ENCODE assay signal across 21 cellular contexts in genomic region chr14:21201732-21202462, GRCh38. TPM values are rescaled to one million over a fixed set of nuclear protein-coding genes. Genes with fewer than 3 reads are reported as not detected.
DNase-seq lines count a peak whose midpoint lies in the region; ATAC-seq and TF ChIP-seq lines count a peak whose summit lies in the region.
"Had no signal": no experiment of that assay in that cellular context is flagged by ENCODE, and none has a peak within 500 bp of the region (broad histone marks: within the 10 kb centered on the region; RNA-seq: fewer than 3 reads in every experiment).

No MANE protein-coding gene starts in this region.

- intact Hi-C loops in CD4-positive, alpha-beta memory T cell (cut with micrococcal nuclease), result loop anchor here (2.0 kb wide), 1 partner anchor 15 kb away; no protein-coding TSS in a partner anchor

- peaks cover 7 to 18% of the 10 kb centered on the region in 2 donors for H3K36me3 Mint-ChIP-seq in CD4-positive, alpha-beta memory T cell
- H3K36me3 Mint-ChIP-seq in WTC11, result peaks cover 3% of the 10 kb centered on the region; the same call in 1 of the 2 replicates
- peaks cover 0 to 6% (median 2%) of the 10 kb centered on the region in 3 donors for H3K36me3 Mint-ChIP-seq in immature natural killer cell

- DNase-seq in AG10803 (ENCODE audit: low read depth) (peak; percentile 29), WTC11 (ENCODE audit: low spot score) (no peak), immature natural killer cell (no peak), mesenteric fat pad (ENCODE audit: low spot score) (no peak), LoVo (ENCODE audit: low spot score) (no peak), iPS-NIHi7 (ENCODE audit: extremely low spot score) (no peak)
- DNase-seq in CD4-positive, alpha-beta memory T cell, result no peak
- DNase-seq: activated CD8-positive, alpha-beta memory T cell treated with anti-CD3 and anti-CD28 coated beads, Interleukin-2, amount 50 U/mL, for 4 hours; activated gamma-delta T cell treated with Interleukin-2 at 50 U/mL for 16 hours; colonic mucosa; DND-41; midbrain; NCI-H2171; NCI-H774; Right ventricle myocardium superior; stimulated activated CD4-positive, alpha-beta T cell treated with anti-CD3 and anti-CD28 coated beads, Interleukin-4, amount 100 ng/mL, for 1 hour; SW 1271 had no signal

- no peak overlapping the region for H3K4me3 ChIP-seq in AG10803 (ENCODE audit: low read length)
- H3K4me3 ChIP-seq in CD4-positive, alpha-beta memory T cell (ENCODE audit: low read length in 2 of 2), result no peak overlapping the region
- H3K4me3 ChIP-seq: colonic mucosa, smooth muscle cell had no signal

- H3K4me1 Mint-ChIP-seq in CD4-positive, alpha-beta memory T cell, result peaks cover 10 to 25% (median 20%) of the 10 kb centered on the region in 4 donors
- H3K4me1 Mint-ChIP-seq in WTC11, result peaks cover 33% of the 10 kb centered on the region
- H3K4me1 Mint-ChIP-seq in immature natural killer cell, result peaks cover 12 to 45% of the 10 kb centered on the region in 2 donors

- no peaks in the 10 kb centered on the region for H3K27me3 ChIP-seq in CD4-positive, alpha-beta memory T cell (ENCODE audit: insufficient read depth, low read length)
- H3K27me3 ChIP-seq: colonic mucosa had no signal

- POLR2A ChIA-PET in CD4-positive, alpha-beta memory T cell (lab: Charles Lee; ENCODE audit: partially characterized antibody), result interaction anchor here (0.7 to 0.9 kb wide), 2 partner anchors 14 to 22 kb away, joined by 3 to 4 read pairs; no protein-coding TSS in a partner anchor
- POLR2A ChIA-PET in WTC11 (lab: Charles Lee), result no interaction called here

- peak; percentile 3; the same call in 1 of the 2 replicates for ATAC-seq in WTC11
- ATAC-seq in HG03469 (IDR thresholded peaks at IDR 0.05; ENCODE audit: unreplicated experiment), result no peak

- no peaks in the 10 kb centered on the region for H3K4me1 ChIP-seq in CD4-positive, alpha-beta memory T cell (ENCODE audit: insufficient read depth, low read length)
- H3K4me1 ChIP-seq: colonic mucosa had no signal

- no peak overlapping the region for H3K4me3 Mint-ChIP-seq in CD4-positive, alpha-beta memory T cell
- H3K4me3 Mint-ChIP-seq in WTC11, result no peak overlapping the region
- no peak overlapping the region for H3K4me3 Mint-ChIP-seq in immature natural killer cell

- TF ChIP-seq CTCF in AG10803 (conservative IDR thresholded peaks at IDR 0.05; ENCODE audit: low read length), result no peak
- TF ChIP-seq CTCF in WTC11 (IDR thresholded peaks at IDR 0.05), result no peak

- CTCF ChIA-PET in CD4-positive, alpha-beta memory T cell (lab: Charles Lee; ENCODE audit: partially characterized antibody), result interaction anchor here (0.6 to 1.7 kb wide), 3 partner anchors 12 to 65 kb away, joined by 3 to 4 read pairs (median 3); no protein-coding TSS in a partner anchor
- CTCF ChIA-PET in WTC11 (lab: Charles Lee), result interaction anchor here (0.6 kb wide), 1 partner anchor 187 kb away, joined by 3 read pairs; no protein-coding TSS in a partner anchor

- peaks cover 0 to 3% (median 0%) of the 10 kb centered on the region in 8 donors for H3K9me3 Mint-ChIP-seq in CD4-positive, alpha-beta memory T cell
- H3K9me3 Mint-ChIP-seq in WTC11 (peaks cover 12% of the 10 kb centered on the region), immature natural killer cell (no peaks in the 10 kb centered on the region)

- H3K36me3 ChIP-seq in CD4-positive, alpha-beta memory T cell (ENCODE audit: insufficient read depth, low read length), result peaks cover 6% of the 10 kb centered on the region
- H3K36me3 ChIP-seq: colonic mucosa had no signal

- H3K27me3 Mint-ChIP-seq in CD4-positive, alpha-beta memory T cell, result no peaks in the 10 kb centered on the region
- H3K27me3 Mint-ChIP-seq in WTC11 (ENCODE audit: low read depth), result no peaks in the 10 kb centered on the region
- H3K27me3 Mint-ChIP-seq in immature natural killer cell (ENCODE audit: low read depth in 3 of 3), result peaks cover 0 to 2% (median 0%) of the 10 kb centered on the region in 3 donors

- H3K27ac ChIP-seq in CD4-positive, alpha-beta memory T cell (ENCODE audit: low read depth, low read length), result no peak overlapping the region
- H3K27ac ChIP-seq: colonic mucosa had no signal

- no peaks in the 10 kb centered on the region for H3K9me3 ChIP-seq in CD4-positive, alpha-beta memory T cell (ENCODE audit: control insufficient read depth in 1 of 2, low read length in 2 of 2)
- H3K9me3 ChIP-seq: colonic mucosa had no signal

- peak overlapping the region in 5 of 7 donors; percentile 4 to 32 (median 15) for H3K27ac Mint-ChIP-seq in CD4-positive, alpha-beta memory T cell
- peak overlapping the region; percentile 14; the same call in 1 of the 2 replicates for H3K27ac Mint-ChIP-seq in WTC11
- H3K27ac Mint-ChIP-seq in immature natural killer cell, result peak overlapping the region in 5 of 6 donors; percentile 14 to 60 (median 22)

TF ChIP-seq in WTC11, 78 proteins besides CTCF, POLR2A, EP300 and RAD21:
- TF ChIP-seq ZNF671 (CRISPR knock-in tag; IDR thresholded peaks at IDR 0.05) (peak; percentile 20; the same call in 1 of the 2 replicates), PRRX2 (CRISPR knock-in tag; IDR thresholded peaks at IDR 0.05) (peak; percentile 8; the same call in 1 of the 2 replicates), EMX1 (CRISPR knock-in tag; IDR thresholded peaks at IDR 0.05) (peak; percentile 52; the same call in 1 of the 2 replicates), ESRRA (CRISPR knock-in tag; IDR thresholded peaks at IDR 0.05; ENCODE audit: borderline replicate concordance) (no peak), AR (CRISPR knock-in tag; IDR thresholded peaks at IDR 0.05) (peak; percentile 56; the same call in 1 of the 2 replicates), ZNF532 (CRISPR knock-in tag; IDR thresholded peaks at IDR 0.05; ENCODE audit: borderline replicate concordance) (0 out of 2 replicates have a peak, but pooled peaks have one; percentile 59), HMGA2 (CRISPR knock-in tag; IDR thresholded peaks at IDR 0.05) (no peak)

RNA-seq across cellular contexts. Expression of gene OR5AU1, which starts 46.0 kb away (rescaled TPM):
- not detected for total RNA-seq in CD4-positive, alpha-beta memory T cell
- not detected for polyA plus RNA-seq in CD4-positive, alpha-beta memory T cell
- total RNA-seq in WTC11 (2021), result not detected in 3 replicates
- not detected for polyA plus RNA-seq in immature natural killer cell
- not detected for total RNA-seq in mesenteric fat pad
- total RNA-seq: colonic mucosa, OCI-LY7, Right ventricle myocardium superior, smooth muscle cell, ureter had no signal
- polyA plus RNA-seq: smooth muscle cell had no signal
